28 cellular contexts compared by ENCODE assay signal in genomic region chr13:29160862-29161261, GRCh38.
"Had no signal": no experiment of that assay in that cellular context is flagged by ENCODE, and none has a peak within 500 bp of the region (broad histone marks: within the 10 kb centered on the region; RNA-seq: fewer than 3 reads in every experiment).

No MANE protein-coding gene starts in this region.

- H3K27ac ChIP-seq: ascending aorta, body of pancreas, KMS-11, Peyer's patch, RWPE1 had no signal

- ATAC-seq: activated CD8-positive, alpha-beta memory T cell treated with anti-CD3 and anti-CD28 coated beads, Interleukin-2, amount 10 ng/mL, durations not matched to agents 7 days and 5 days; body of pancreas; T-cell had no signal

- DNase-seq: activated B cell treated with CpG ODN at 0.5 μM for 24 hours; activated CD4-positive, alpha-beta T cell treated with anti-CD3 and anti-CD28 coated beads for 1 hour; activated CD4-positive, alpha-beta T cell treated with anti-CD3 and anti-CD28 coated beads, Interleukin-2, amount 10 ng/mL, durations not matched to agents 24 days and 14 days; activated CD4-positive, alpha-beta T cell treated with anti-CD3 and anti-CD28 coated beads, Interleukin-2, amount 50 U/mL, for 48 hours; activated CD8-positive, alpha-beta memory T cell treated with anti-CD3 and anti-CD28 coated beads, Interleukin-2, amount 10 ng/mL, durations not matched to agents 7 days and 5 days; activated effector memory CD4-positive, alpha-beta T cell treated with Interleukin-2 at 50 U/mL for 16 hours; activated naive CD4-positive, alpha-beta T cell; activated T-cell treated with anti-CD3 and anti-CD28 coated beads, Interleukin-2, amount 50 U/mL, for 24 hours; body of pancreas; central memory CD4-positive, alpha-beta T cell; cortex of kidney; NCI-H1105; NCI-H1436; NCI-H1694 treated with DMSO at 0.1 percent for 48 hours; NCI-H2029 treated with DMSO at 0.1 percent for 48 hours; NCI-H345; NCI-H510A; NCI-H526 treated with DMSO at 0.1 percent for 48 hours; NK-92 treated with Interleukin-12 subunit alpha and Interleukin-12 subunit beta, amount 100 ng/mL, for 24 hours; OCI-M1; Peyer's patch; Right ventricle myocardium superior; T-cell; T-helper 2 cell; T1000 had no signal

- H3K4me3 ChIP-seq: ascending aorta, body of pancreas, Peyer's patch had no signal

- H3K9me3 ChIP-seq: ascending aorta, body of pancreas, Peyer's patch had no signal

- H3K9ac ChIP-seq: KMS-11 had no signal

- H3K36me3 ChIP-seq: ascending aorta, Peyer's patch had no signal

- H3K4me1 ChIP-seq: ascending aorta, body of pancreas, Peyer's patch had no signal

- H3K27me3 ChIP-seq: ascending aorta, body of pancreas, Peyer's patch had no signal

- H3K4me2 ChIP-seq: KMS-11 had no signal
